Comparison of ENCODE assay signal across 20 cellular contexts in genomic region chr11:78717031-78717430, GRCh38.
"Had no signal": no experiment of that assay in that cellular context is flagged by ENCODE, and none has a peak within 500 bp of the region (broad histone marks: within the 10 kb centered on the region; RNA-seq: fewer than 3 reads in every experiment).

No MANE protein-coding gene starts in this region.

- ATAC-seq: gastrocnemius medialis; left lung; lower lobe of right lung; natural killer cell treated with Interleukin-12 subunit alpha and Interleukin-12 subunit beta and Interleukin-15 and Interleukin-18, amount 100 ng/mL, for 72 hours; right cardiac atrium had no signal

- DNase-seq: effector memory CD4-positive, alpha-beta T cell; gastrocnemius medialis; glutamatergic neuron; kidney; left lung; lower lobe of right lung; midbrain; nucleus accumbens; ovary; right cardiac atrium; small intestine; stimulated activated CD4-positive, alpha-beta T cell treated with anti-CD3 and anti-CD28 coated beads, Interleukin-12 subunit alpha, Interleukin-12 subunit beta, amount 100 ng/mL, for 4 hours; stimulated activated naive CD4-positive, alpha-beta T cell; stomach; substantia nigra; transverse colon had no signal

- H3K36me3 Mint-ChIP-seq: memory B cell; natural killer cell treated with Interleukin-12 subunit alpha and Interleukin-12 subunit beta and Interleukin-15 and Interleukin-18, amount 100 ng/mL, for 72 hours had no signal

- H3K9me3 Mint-ChIP-seq: memory B cell; natural killer cell treated with Interleukin-12 subunit alpha and Interleukin-12 subunit beta and Interleukin-15 and Interleukin-18, amount 100 ng/mL, for 72 hours; neural progenitor cell had no signal

- H3K4me1 Mint-ChIP-seq: memory B cell had no signal

- FAIRE-seq: endometrium, kidney, small intestine had no signal

- H3K4me3 Mint-ChIP-seq: memory B cell; natural killer cell treated with Interleukin-12 subunit alpha and Interleukin-12 subunit beta and Interleukin-15 and Interleukin-18, amount 100 ng/mL, for 72 hours; neural progenitor cell had no signal

- H3K27ac Mint-ChIP-seq: memory B cell; natural killer cell treated with Interleukin-12 subunit alpha and Interleukin-12 subunit beta and Interleukin-15 and Interleukin-18, amount 100 ng/mL, for 72 hours; neural progenitor cell had no signal
